Comparison of ENCODE assay signal across 2 cellular contexts in the genomic region with DNA sequence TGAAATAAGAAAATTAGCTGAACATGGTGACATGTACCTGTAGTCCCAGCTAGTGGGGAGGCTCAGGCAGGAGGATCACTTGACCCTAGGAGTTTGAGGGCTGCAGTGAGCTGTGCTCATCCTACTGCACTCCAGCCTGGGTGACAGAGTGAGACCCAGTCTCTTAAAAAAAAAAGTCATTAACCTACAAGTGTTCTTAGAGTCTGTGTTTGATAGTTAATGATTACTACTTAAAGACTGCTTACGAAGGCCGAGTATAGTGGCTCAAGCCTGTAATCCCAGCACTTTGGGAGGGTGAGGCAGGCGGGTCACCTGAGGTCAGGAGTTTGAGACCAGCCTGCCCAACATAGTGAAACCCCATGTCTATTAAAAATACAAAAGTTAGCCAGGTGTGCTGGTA. TPM values are rescaled to one million over a fixed set of nuclear protein-coding genes. Genes with fewer than 3 reads are reported as not detected.
"Had no signal": no experiment of that assay in that cellular context is flagged by ENCODE, and none has a peak within 500 bp of the region (broad histone marks: within the 10 kb centered on the region; RNA-seq: fewer than 3 reads in every experiment).

No MANE protein-coding gene starts in this region.

RNA-seq across cellular contexts. Expression of a gene that starts 38.5 kb away (rescaled TPM):
- total RNA-seq: thoracic aorta, tibial nerve had no signal
